20 cellular contexts compared by ENCODE assay signal in genomic region chr2:7953184-7953583, GRCh38.
A peak's percentile ranks its signal among the peaks of the same experiment; 100 is the strongest.
DNase-seq lines count a peak whose midpoint lies in the region; ATAC-seq and TF ChIP-seq lines count a peak whose summit lies in the region.
"Had no signal": no experiment of that assay in that cellular context is flagged by ENCODE, and none has a peak within 500 bp of the region (broad histone marks: within the 10 kb centered on the region; RNA-seq: fewer than 3 reads in every experiment).

No MANE protein-coding gene starts in this region.

- no peak overlapping the region for H3K4me3 Mint-ChIP-seq in glutamatergic neuron (ENCODE audit: unreplicated experiment)
- H3K4me3 Mint-ChIP-seq in stimulated activated naive CD8-positive, alpha-beta T cell treated with anti-CD3 and anti-CD28 coated beads, Interleukin-15, amount 100 ng/mL, for 72 hours = no peak overlapping the region
- H3K4me3 Mint-ChIP-seq: IgD-negative memory B cell had no signal

- H3K27ac Mint-ChIP-seq in glutamatergic neuron (ENCODE audit: unreplicated experiment) = peak overlapping the region; percentile 76
- H3K27ac Mint-ChIP-seq in stimulated activated naive CD8-positive, alpha-beta T cell treated with anti-CD3 and anti-CD28 coated beads, Interleukin-15, amount 100 ng/mL, for 72 hours = no peak overlapping the region
- H3K27ac Mint-ChIP-seq: IgD-negative memory B cell had no signal

- peaks cover 7% of the 10 kb centered on the region for H3K9me3 Mint-ChIP-seq in glutamatergic neuron (ENCODE audit: unreplicated experiment)
- H3K9me3 Mint-ChIP-seq in stimulated activated naive CD8-positive, alpha-beta T cell treated with anti-CD3 and anti-CD28 coated beads, Interleukin-15, amount 100 ng/mL, for 72 hours = no peaks in the 10 kb centered on the region

- H3K4me1 Mint-ChIP-seq in glutamatergic neuron (ENCODE audit: low read depth, unreplicated experiment) = peaks cover 16% of the 10 kb centered on the region
- no peaks in the 10 kb centered on the region for H3K4me1 Mint-ChIP-seq in stimulated activated naive CD8-positive, alpha-beta T cell treated with anti-CD3 and anti-CD28 coated beads, Interleukin-15, amount 100 ng/mL, for 72 hours
- H3K4me1 Mint-ChIP-seq: IgD-negative memory B cell had no signal

- no peak for ATAC-seq in stimulated activated naive CD8-positive, alpha-beta T cell treated with anti-CD3 and anti-CD28 coated beads, Interleukin-15, amount 100 ng/mL, for 72 hours
- ATAC-seq: PC-3 had no signal

- no peaks in the 10 kb centered on the region for H3K36me3 Mint-ChIP-seq in glutamatergic neuron (ENCODE audit: unreplicated experiment)
- H3K36me3 Mint-ChIP-seq: IgD-negative memory B cell had no signal

- DNase-seq in NCI-H1092 treated with DMSO at 0.1 percent for 48 hours (lab: John Stamatoyannopoulos, UW) (peak; percentile 18), NCI-H1092 (lab: John Stamatoyannopoulos, UW) (no peak), NCI-H146 treated with DMSO at 0.1 percent for 48 hours (lab: John Stamatoyannopoulos, UW; ENCODE audit: unreplicated experiment) (peak; percentile 89), NCI-H748 treated with DMSO at 0.1 percent for 48 hours (lab: John Stamatoyannopoulos, UW) (peak; percentile 52), glutamatergic neuron (peak; percentile 49), NCI-H1436 (lab: John Stamatoyannopoulos, UW) (no peak)
- DNase-seq in stimulated activated naive CD8-positive, alpha-beta T cell treated with anti-CD3 and anti-CD28 coated beads, Interleukin-15, amount 100 ng/mL, for 72 hours = no peak
- DNase-seq in activated naive CD4-positive, alpha-beta T cell (lab: John Stamatoyannopoulos, UW) = no peak
- DNase-seq: AML-193, DMS153, GDM1, GOT3, Karpas-422, NCI-H1105, NCI-H1930, NCI-H774, PC-3, SW 1271, T-helper 2 cell had no signal

- peaks cover 2% of the 10 kb centered on the region for H3K27me3 Mint-ChIP-seq in glutamatergic neuron (ENCODE audit: unreplicated experiment)
- H3K27me3 Mint-ChIP-seq in stimulated activated naive CD8-positive, alpha-beta T cell treated with anti-CD3 and anti-CD28 coated beads, Interleukin-15, amount 100 ng/mL, for 72 hours = peaks cover 7% of the 10 kb centered on the region

- TF ChIP-seq CTCF in glutamatergic neuron (IDR thresholded peaks at IDR 0.05; ENCODE audit: partially characterized antibody, unreplicated experiment) = no peak

Comparison
In these comparisons a context has a peak if more than half of its experiments do, and no peak if none do; other contexts are left out.
1. DNase-seq: peak in NCI-H1092 treated with DMSO at 0.1 percent for 48 hours (single experiment), NCI-H146 treated with DMSO at 0.1 percent for 48 hours (single experiment), NCI-H748 treated with DMSO at 0.1 percent for 48 hours (single experiment) and glutamatergic neuron (single experiment); none in NCI-H1092 (single experiment), NCI-H1436 (single experiment), stimulated activated naive CD8-positive, alpha-beta T cell treated with anti-CD3 and anti-CD28 coated beads, Interleukin-15, amount 100 ng/mL, for 72 hours (0 of 2) and activated naive CD4-positive, alpha-beta T cell (0 of 4).